In the genomic region with DNA sequence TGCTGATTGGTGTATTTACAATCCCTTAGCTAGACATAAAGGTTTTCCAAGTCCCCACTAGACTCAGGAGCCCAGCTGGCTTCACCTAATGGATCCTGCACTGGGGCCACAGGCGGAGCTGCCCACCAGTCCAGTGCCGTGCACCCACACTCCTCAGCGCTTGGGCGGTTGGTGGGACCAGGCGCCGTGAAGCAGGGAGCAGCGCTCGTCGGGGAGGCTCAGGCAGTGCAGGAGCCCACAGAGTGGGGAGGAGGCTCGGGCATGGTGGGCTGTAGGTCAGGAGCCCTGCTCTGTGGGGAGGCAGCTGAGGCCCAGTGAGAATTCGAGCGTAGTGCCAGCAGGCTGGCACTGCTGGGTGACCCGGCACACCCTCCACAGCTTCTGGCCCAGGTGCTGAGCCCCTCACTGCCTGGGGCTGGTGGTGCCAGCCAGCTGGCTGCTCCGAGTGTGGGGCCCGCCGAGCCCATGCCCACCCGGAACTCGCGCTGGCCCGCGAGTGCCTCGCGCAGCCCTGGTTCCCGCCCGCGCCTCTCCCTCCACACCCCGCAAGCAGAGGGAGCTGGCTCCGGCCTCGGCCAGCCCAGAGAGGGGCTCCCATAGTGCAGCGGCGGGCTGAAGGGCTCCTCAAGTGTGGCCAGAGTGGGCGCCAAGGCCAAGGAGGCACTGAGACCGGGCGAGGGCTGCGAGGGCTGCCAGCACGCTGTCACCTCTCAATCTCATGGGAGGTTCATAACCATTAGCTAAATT, we compare ENCODE assay signal across 6 cellular contexts.
"Had no signal": no experiment of that assay in that cellular context is flagged by ENCODE, and none has a peak within 500 bp of the region (broad histone marks: within the 10 kb centered on the region; RNA-seq: fewer than 3 reads in every experiment).

No MANE protein-coding gene starts in this region.

- ATAC-seq: HepG2, K562 had no signal

- DNase-seq: IMR-90, KBM-7 had no signal

- H3K4me3 Mint-ChIP-seq: IgD-negative memory B cell had no signal

- H3K4me3 ChIP-seq: K562 had no signal

- H3K27me3 Mint-ChIP-seq: IgD-negative memory B cell had no signal

- H3K36me3 Mint-ChIP-seq: IgD-negative memory B cell had no signal

- H3K4me1 Mint-ChIP-seq: IgD-negative memory B cell had no signal

- H3K27ac ChIP-seq: HL-60 had no signal

- H3K27ac Mint-ChIP-seq: IgD-negative memory B cell had no signal
